ENCODE assay signal across 8 cellular contexts in the genomic region with DNA sequence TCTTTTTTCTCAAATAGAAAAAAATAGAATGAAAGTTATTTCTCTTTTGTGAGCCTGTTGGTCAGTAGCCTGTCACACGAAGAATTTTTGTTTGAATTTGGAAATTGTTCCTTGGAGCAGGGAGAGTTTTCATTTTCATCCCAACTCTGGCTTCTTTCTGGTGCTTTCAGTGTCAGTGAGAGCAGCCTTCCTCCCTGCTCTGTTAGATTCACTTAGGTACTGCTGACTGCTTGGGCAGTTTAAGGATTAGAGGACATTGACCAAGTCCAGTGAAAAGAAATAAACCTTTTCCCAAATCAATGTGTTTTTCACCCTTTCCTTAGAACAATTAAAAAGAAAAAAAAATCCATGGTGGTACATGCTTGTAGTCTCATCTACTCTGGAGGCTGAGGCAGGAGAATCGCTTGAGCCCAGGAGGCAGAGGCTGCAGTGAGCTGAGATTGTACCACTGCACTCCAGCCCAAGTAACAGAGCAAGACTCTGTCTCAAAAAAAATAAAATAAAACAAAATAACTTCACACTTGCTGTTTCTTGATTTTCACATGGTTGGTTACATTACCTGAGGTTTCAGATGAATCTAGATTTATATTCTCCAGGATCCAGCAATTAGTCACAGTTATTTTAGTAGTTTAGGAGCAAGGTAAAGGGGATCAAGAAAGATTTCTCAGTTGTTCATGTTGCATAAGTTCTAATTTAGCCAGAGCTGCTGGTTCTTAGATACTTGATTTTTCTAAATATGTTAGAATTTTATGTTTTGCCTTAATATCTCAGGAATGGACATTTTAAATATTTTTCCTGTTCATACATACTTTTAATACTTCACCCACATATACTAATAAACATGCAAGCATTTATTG.
A peak's percentile ranks its signal among the peaks of the same experiment; 100 is the strongest.
DNase-seq lines count a peak whose midpoint lies in the region; ATAC-seq and TF ChIP-seq lines count a peak whose summit lies in the region.

No MANE protein-coding gene starts in this region.

- DNase-seq in natural killer cell = no peak
- no peak for DNase-seq in posterior vena cava (ENCODE audit: low spot score)
- DNase-seq in middle frontal gyrus (ENCODE audit: extremely low spot score, low spot score) = no peak
- DNase-seq in 8988T = no peak
- DNase-seq in NCI-H69 (lab: John Stamatoyannopoulos, UW) = no peak

- peak overlapping the region; percentile 53 for H3K4me3 Mint-ChIP-seq in T-helper 1 cell treated with Interleukin-12 subunit alpha and Interleukin-12 subunit beta and Interleukin-4 antibody, amounts not matched to agents 30 μg/mL and 1 μg/mL, for 36 hours
- H3K4me3 Mint-ChIP-seq in natural killer cell = peak overlapping the region; percentile 83

- peaks cover 5% of the 10 kb centered on the region for H3K36me3 Mint-ChIP-seq in T-helper 1 cell treated with Interleukin-12 subunit alpha and Interleukin-12 subunit beta and Interleukin-4 antibody, amounts not matched to agents 30 μg/mL and 1 μg/mL, for 36 hours (ENCODE audit: low read depth)
- no peaks in the 10 kb centered on the region for H3K36me3 Mint-ChIP-seq in natural killer cell

- intact Hi-C loops in natural killer cell (cut with micrococcal nuclease) = loop anchor here (1.0 to 5.0 kb wide), 4 partner anchors 17 to 185 kb away; a partner anchor contains a TSS
- intact Hi-C loops in posterior vena cava (cut with DNase I) = no loop called here

- peaks cover 4% of the 10 kb centered on the region for H3K27me3 Mint-ChIP-seq in T-helper 1 cell treated with Interleukin-12 subunit alpha and Interleukin-12 subunit beta and Interleukin-4 antibody, amounts not matched to agents 30 μg/mL and 1 μg/mL, for 36 hours (ENCODE audit: low read depth)
- no peaks in the 10 kb centered on the region for H3K27me3 Mint-ChIP-seq in natural killer cell (ENCODE audit: low read depth in 2 of 2)

- ATAC-seq in GM18511 (IDR thresholded peaks at IDR 0.05; ENCODE audit: unreplicated experiment) = peak; percentile 29
- ATAC-seq in HG02885 (IDR thresholded peaks at IDR 0.05; ENCODE audit: poor library complexity, unreplicated experiment) = peak; percentile 15
- ATAC-seq in natural killer cell = peak; percentile 3 to 30 (median 22)

- H3K9me3 Mint-ChIP-seq in T-helper 1 cell treated with Interleukin-12 subunit alpha and Interleukin-12 subunit beta and Interleukin-4 antibody, amounts not matched to agents 30 μg/mL and 1 μg/mL, for 36 hours = peaks cover 3% of the 10 kb centered on the region
- no peaks in the 10 kb centered on the region for H3K9me3 Mint-ChIP-seq in natural killer cell

- peaks cover 48% of the 10 kb centered on the region for H3K4me1 Mint-ChIP-seq in T-helper 1 cell treated with Interleukin-12 subunit alpha and Interleukin-12 subunit beta and Interleukin-4 antibody, amounts not matched to agents 30 μg/mL and 1 μg/mL, for 36 hours (ENCODE audit: low read depth)
- peaks cover 46 to 64% of the 10 kb centered on the region in 2 donors for H3K4me1 Mint-ChIP-seq in natural killer cell

- no peak for TF ChIP-seq CTCF in natural killer cell (IDR thresholded peaks at IDR 0.05)

- peak overlapping the region; percentile 97 for H3K27ac Mint-ChIP-seq in T-helper 1 cell treated with Interleukin-12 subunit alpha and Interleukin-12 subunit beta and Interleukin-4 antibody, amounts not matched to agents 30 μg/mL and 1 μg/mL, for 36 hours
- H3K27ac Mint-ChIP-seq in natural killer cell = peak overlapping the region; percentile 96 to 97
